Comparison of ENCODE assay signal across 2 cellular contexts in the genomic region with DNA sequence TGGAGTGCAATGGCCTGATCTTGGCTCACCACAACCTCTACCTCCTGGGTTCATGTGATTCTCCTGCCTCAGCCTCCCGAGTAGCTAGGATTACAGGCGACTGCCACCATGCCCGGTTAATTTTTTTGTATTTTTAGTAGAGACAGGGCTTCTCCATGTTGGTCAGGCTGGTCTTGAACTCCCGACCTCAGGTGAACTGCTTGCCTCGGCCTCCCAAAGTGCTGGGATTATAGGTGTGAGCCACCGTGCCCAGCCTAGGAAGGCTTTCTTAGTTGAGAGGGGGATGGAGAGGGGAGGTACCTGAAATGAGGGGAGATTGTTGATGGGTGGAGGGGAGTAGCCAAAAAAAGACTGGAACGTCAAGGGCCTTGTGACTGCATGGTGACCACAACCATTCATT. TPM values are rescaled to one million over a fixed set of nuclear protein-coding genes. Genes with fewer than 3 reads are reported as not detected.
"Had no signal": no experiment of that assay in that cellular context is flagged by ENCODE, and none has a peak within 500 bp of the region (broad histone marks: within the 10 kb centered on the region; RNA-seq: fewer than 3 reads in every experiment).

No MANE protein-coding gene starts in this region.

RNA-seq across cellular contexts. Expression of gene CLEC18B, which starts 7.4 kb away (rescaled TPM):
- total RNA-seq: dermis blood vessel endothelial cell had no signal

RNA-seq across cellular contexts. Expression of gene NPIPB15, which starts 37.8 kb away (rescaled TPM):
- total RNA-seq: dermis blood vessel endothelial cell, left ventricle myocardium inferior had no signal
